Comparison of ENCODE assay signal across 35 cellular contexts in the genomic region with DNA sequence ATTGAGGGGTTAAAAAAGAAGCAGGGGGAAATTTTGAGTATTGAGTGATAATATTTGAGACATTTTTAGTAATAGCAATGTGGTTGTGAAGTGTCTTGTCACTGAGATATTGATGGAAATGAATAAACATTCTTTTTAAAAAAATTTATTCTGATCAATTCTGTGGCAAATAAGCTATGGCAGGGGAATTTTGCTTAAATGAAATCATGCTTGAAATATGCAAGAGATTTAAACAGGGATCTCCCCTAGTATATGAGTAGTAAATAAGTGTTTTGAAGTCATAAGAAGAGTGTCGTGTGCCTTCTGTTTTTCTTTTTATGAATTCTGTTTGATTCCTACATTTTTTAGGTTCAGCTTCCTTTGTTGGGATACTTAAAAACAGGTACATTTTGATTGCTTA. TPM values are rescaled to one million over a fixed set of nuclear protein-coding genes. Genes with fewer than 3 reads are reported as not detected.
DNase-seq lines count a peak whose midpoint lies in the region; ATAC-seq and TF ChIP-seq lines count a peak whose summit lies in the region.
"Had no signal": no experiment of that assay in that cellular context is flagged by ENCODE, and none has a peak within 500 bp of the region (broad histone marks: within the 10 kb centered on the region; RNA-seq: fewer than 3 reads in every experiment).

No MANE protein-coding gene starts in this region.

- no peak overlapping the region for H3K4me3 ChIP-seq in choroid plexus epithelial cell (ENCODE audit: low read depth, low read length)
- H3K4me3 ChIP-seq: A549, ascending aorta, esophagus squamous epithelium, heart right ventricle, lung, mucosa of descending colon, ovary, skin epidermis, tibial nerve had no signal

- no peaks in the 10 kb centered on the region for H3K9me3 Mint-ChIP-seq in MCF 10A (ENCODE audit: unreplicated experiment)
- H3K9me3 Mint-ChIP-seq: activated CD4-positive, alpha-beta memory T cell treated with anti-CD3 and anti-CD28 coated beads, Interleukin-2, amount 10 ng/mL, durations not matched to agents 7 days and 5 days; activated naive CD4-positive, alpha-beta T cell treated with anti-CD3 and anti-CD28 coated beads, Interleukin-2, amount 50 U/mL, for 72 hours; CD8-positive, alpha-beta T cell; nephron progenitor cell had no signal

- POLR2A ChIA-PET in MCF 10A (lab: Yijun Ruan, JAX), result interaction anchor here (1.2 kb wide), 1 partner anchor 12 kb away, joined by 5 read pairs; no protein-coding TSS in a partner anchor

- no peaks in the 10 kb centered on the region for H3K36me3 Mint-ChIP-seq in MCF 10A (ENCODE audit: insufficient read depth, unreplicated experiment)
- H3K36me3 Mint-ChIP-seq: activated naive CD4-positive, alpha-beta T cell treated with anti-CD3 and anti-CD28 coated beads, Interleukin-2, amount 50 U/mL, for 72 hours; CD8-positive, alpha-beta T cell had no signal

- intact Hi-C loops in MCF 10A (cut with micrococcal nuclease), result loop anchor here (5.0 kb wide), 1 partner anchor 282 kb away; no protein-coding TSS in a partner anchor

- CTCF ChIA-PET in MCF 10A (lab: Yijun Ruan, JAX), result interaction anchor here (1.0 kb wide), 2 partner anchors 21 to 313 kb away, joined by 3 read pairs; no protein-coding TSS in a partner anchor

- H3K27ac Mint-ChIP-seq in MCF 10A (ENCODE audit: low read depth, unreplicated experiment), result no peak overlapping the region
- H3K27ac Mint-ChIP-seq: activated CD4-positive, alpha-beta memory T cell treated with anti-CD3 and anti-CD28 coated beads, Interleukin-2, amount 10 ng/mL, durations not matched to agents 7 days and 5 days; B cell; CD8-positive, alpha-beta T cell; nephron progenitor cell; T-helper 17 cell had no signal

- H3K4me1 Mint-ChIP-seq in MCF 10A (ENCODE audit: insufficient read depth, unreplicated experiment), result no peaks in the 10 kb centered on the region
- H3K4me1 Mint-ChIP-seq: nephron progenitor cell had no signal

- peak; percentile 35 for ATAC-seq in GM18511 (IDR thresholded peaks at IDR 0.05; ENCODE audit: unreplicated experiment)
- ATAC-seq in GM21717 (IDR thresholded peaks at IDR 0.05; ENCODE audit: unreplicated experiment), result peak; percentile 33
- ATAC-seq in HG03432 (IDR thresholded peaks at IDR 0.05; ENCODE audit: unreplicated experiment), result peak; percentile 34
- no peak for ATAC-seq in GM18909 (IDR thresholded peaks at IDR 0.05; ENCODE audit: poor library complexity, unreplicated experiment)
- ATAC-seq in HG03097 (IDR thresholded peaks at IDR 0.05; ENCODE audit: low FRiP score, unreplicated experiment), result no peak
- ATAC-seq: A549; activated CD4-positive, CD25-positive, alpha-beta regulatory T cell treated with anti-CD3 and anti-CD28 coated beads, Interleukin-2, amount 50 U/mL, for 24 hours; activated naive CD4-positive, alpha-beta T cell treated with anti-CD3 and anti-CD28 coated beads, Interleukin-2, amount 50 U/mL, for 72 hours; CD8-positive, alpha-beta T cell; heart right ventricle; mucosa of descending colon; T-helper 17 cell had no signal

- TF ChIP-seq CTCF in choroid plexus epithelial cell (conservative IDR thresholded peaks at IDR 0.05; ENCODE audit: low read depth, low read length) (no peak), MCF 10A (IDR thresholded peaks at IDR 0.05; ENCODE audit: unreplicated experiment) (no peak)

- BruUV-seq in MCF 10A (replicated peaks; lab: Mats Ljungman, UMichigan), result no TSS peak

- DNase-seq in choroid plexus epithelial cell (ENCODE audit: low read depth) (peak; percentile 34), AG08396 (ENCODE audit: low spot score) (no peak), MCF 10A (ENCODE audit: unreplicated experiment) (no peak)
- DNase-seq: activated CD4-positive, alpha-beta memory T cell treated with anti-CD3 and anti-CD28 coated beads, Interleukin-2, amount 10 ng/mL, durations not matched to agents 7 days and 5 days; activated CD8-positive, alpha-beta memory T cell treated with anti-CD3 and anti-CD28 coated beads, Interleukin-2, amount 50 U/mL, for 48 hours; CD8-positive, alpha-beta T cell; DMS 273 treated with DMSO at 0.1 percent for 48 hours; esophagus squamous epithelium; foreskin melanocyte; HCEC 1CT; heart right ventricle; Karpas-422; mucosa of descending colon; NCI-H146; NCI-H2107; NCI-H774; nephron progenitor cell; ovary; retina; RPMI8226; stimulated activated CD4-positive, alpha-beta T cell treated with anti-CD3 and anti-CD28 coated beads, Interleukin-1b, Interleukin-23, amount 100 ng/mL, for 48 hours; T-helper 17 cell had no signal

- H3K27me3 Mint-ChIP-seq in MCF 10A (ENCODE audit: insufficient read depth, unreplicated experiment), result no peaks in the 10 kb centered on the region
- H3K27me3 Mint-ChIP-seq: activated CD4-positive, alpha-beta memory T cell treated with anti-CD3 and anti-CD28 coated beads, Interleukin-2, amount 10 ng/mL, durations not matched to agents 7 days and 5 days; B cell; T-helper 17 cell had no signal

- no peak overlapping the region for H3K4me3 Mint-ChIP-seq in MCF 10A (ENCODE audit: unreplicated experiment)
- H3K4me3 Mint-ChIP-seq: activated CD4-positive, alpha-beta memory T cell treated with anti-CD3 and anti-CD28 coated beads, Interleukin-2, amount 10 ng/mL, durations not matched to agents 7 days and 5 days; B cell; CD8-positive, alpha-beta T cell; nephron progenitor cell; T-helper 17 cell had no signal

RNA-seq across cellular contexts. Expression of a gene that starts 23.2 kb away (rescaled TPM):
- 0.51 and 1.3 TPM in 2 replicates for total RNA-seq in MCF 10A (2022)

Comparison
In these comparisons a context has a peak if more than half of its experiments do, and no peak if none do; other contexts are left out.
1. ATAC-seq: peak in GM18511 (single experiment), GM21717 (single experiment) and HG03432 (single experiment); none in GM18909 (single experiment) and HG03097 (single experiment).